8 cellular contexts compared by ENCODE assay signal in the genomic region with DNA sequence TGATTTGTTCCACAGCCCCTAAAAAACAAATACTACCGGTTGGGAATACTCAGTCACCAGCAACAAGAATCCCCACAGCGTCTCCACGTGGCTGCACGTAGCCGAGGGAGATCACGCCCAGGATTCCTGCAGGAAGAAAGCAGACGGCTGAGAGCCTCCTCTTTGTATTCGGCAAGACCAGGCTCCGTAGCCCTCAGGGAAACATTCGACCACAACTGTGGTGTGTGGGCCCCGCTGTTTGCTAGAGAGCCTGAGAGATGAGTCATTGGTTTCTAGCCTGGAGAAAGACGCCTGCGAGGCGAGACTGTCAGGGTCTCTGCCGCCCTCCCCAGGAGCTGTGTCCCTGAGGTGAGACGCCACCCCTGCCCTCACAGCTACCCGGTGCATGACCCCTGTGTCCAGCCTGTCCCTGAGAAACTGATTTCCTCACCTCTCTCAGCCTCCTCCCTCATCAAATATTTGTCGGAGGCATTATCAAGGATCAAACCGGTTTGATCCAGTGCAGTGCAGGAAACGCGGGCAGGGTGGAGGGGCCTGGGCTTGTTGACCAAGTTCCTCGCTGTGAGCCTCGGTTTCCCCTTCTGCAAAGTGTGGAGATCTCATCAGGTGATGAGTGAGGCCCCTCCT. TPM values are rescaled to one million over a fixed set of nuclear protein-coding genes. Genes with fewer than 3 reads are reported as not detected.
DNase-seq lines count a peak whose midpoint lies in the region; ATAC-seq and TF ChIP-seq lines count a peak whose summit lies in the region.

No MANE protein-coding gene starts in this region.

- H3K4me1 ChIP-seq in cardiac muscle cell (ENCODE audit: low read depth): no peaks in the 10 kb centered on the region

- TF ChIP-seq CTCF in cardiac muscle cell (IDR thresholded peaks at IDR 0.05; ENCODE audit: low read depth, low read length): peak; percentile 24

- ATAC-seq in HG03460 (IDR thresholded peaks at IDR 0.05; ENCODE audit: unreplicated experiment): peak; percentile 79
- no peak for ATAC-seq in HG02970 (IDR thresholded peaks at IDR 0.05; ENCODE audit: low FRiP score, unreplicated experiment)

- DNase-seq in cardiac muscle cell (ENCODE audit: low read depth in 1 of 2, low spot score in 1 of 2): peak in 1 of 2 donors; percentile 95
- no peak for DNase-seq in cardiac septum (ENCODE audit: low spot score)
- DNase-seq in T1000 (lab: John Stamatoyannopoulos, UW): peak; percentile 75
- peak; percentile 79 for DNase-seq in kidney tubule cell (ENCODE audit: low spot score)
- peak in 2 of 3 donors; percentile 65 to 70 for DNase-seq in stimulated activated CD4-positive, alpha-beta T cell treated with anti-CD3 and anti-CD28 coated beads, TNF-alpha, amount 100 ng/mL, for 48 hours (ENCODE audit: low read depth in 3 of 3)

- intact Hi-C loops in cardiac septum (cut with DNase I): no loop called here

- H3K4me3 ChIP-seq in cardiac muscle cell: no peak overlapping the region

- H3K27me3 ChIP-seq in cardiac muscle cell: no peaks in the 10 kb centered on the region

- H3K9me3 ChIP-seq in cardiac muscle cell (ENCODE audit: low read depth): no peaks in the 10 kb centered on the region

- H3K36me3 ChIP-seq in cardiac muscle cell: no peaks in the 10 kb centered on the region

- H3K27ac ChIP-seq in cardiac muscle cell: no peak overlapping the region
- H3K27ac ChIP-seq in angular gyrus (ENCODE audit: low read depth, low read length): peak overlapping the region; percentile 40

RNA-seq across cellular contexts. Expression of a gene that starts 4.7 kb away (rescaled TPM):
- total RNA-seq in cardiac muscle cell (not detected in 2 replicates), cardiac septum (2.8 TPM)
- polyA plus RNA-seq in cardiac muscle cell: not detected in 2 replicates

RNA-seq across cellular contexts. Expression of a gene that starts 20.7 kb away (rescaled TPM):
- total RNA-seq in cardiac muscle cell (82.4 and 112 TPM in 2 replicates), cardiac septum (48.6 TPM)
- 73.3 and 76.4 TPM in 2 replicates for polyA plus RNA-seq in cardiac muscle cell

RNA-seq across cellular contexts. Expression of a gene that starts 27.0 kb away (rescaled TPM):
- total RNA-seq in cardiac muscle cell (48.9 and 52.1 TPM in 2 replicates), cardiac septum (7.5 TPM)
- polyA plus RNA-seq in cardiac muscle cell: 53.5 and 55.5 TPM in 2 replicates

RNA-seq across cellular contexts. Expression of a gene that starts 48.5 kb away (rescaled TPM):
- total RNA-seq in cardiac muscle cell (262 and 291 TPM in 2 replicates), cardiac septum (262 TPM)
- 315 and 319 TPM in 2 replicates for polyA plus RNA-seq in cardiac muscle cell
